10 cellular contexts compared by ENCODE assay signal in genomic region chr22:39940757-39941305, GRCh38. TPM values are rescaled to one million over a fixed set of nuclear protein-coding genes. Genes with fewer than 3 reads are reported as not detected.
DNase-seq lines count a peak whose midpoint lies in the region; TF ChIP-seq lines count a peak whose summit lies in the region.
"Had no signal": no experiment of that assay in that cellular context is flagged by ENCODE, and none has a peak within 500 bp of the region (broad histone marks: within the 10 kb centered on the region; RNA-seq: fewer than 3 reads in every experiment).

No MANE protein-coding gene starts in this region.

- H3K36me3 Mint-ChIP-seq in chondrocyte (ENCODE audit: low read depth), result no peaks in the 10 kb centered on the region

- POLR2A ChIA-PET in A673 (lab: Charles Lee; ENCODE audit: low non-redundant PET), result no interaction called here
- POLR2A ChIA-PET in HEK293 (lab: Yijun Ruan, JAX), result no interaction called here

- H3K4me3 Mint-ChIP-seq in chondrocyte (ENCODE audit: unreplicated experiment), result no peak overlapping the region

- DNase-seq in A673 (ENCODE audit: low spot score), result peak; percentile 6
- DNase-seq in chondrocyte (ENCODE audit: low spot score), result no peak
- no peak for DNase-seq in kidney tubule cell (ENCODE audit: low spot score)
- no peak for DNase-seq in kidney glomerular epithelial cell (lab: John Stamatoyannopoulos, UW)
- no peak for DNase-seq in posterior cingulate gyrus
- DNase-seq: kidney, MG63 had no signal

- H3K27me3 Mint-ChIP-seq in chondrocyte (ENCODE audit: low read depth), result peaks cover 13% of the 10 kb centered on the region

- peaks cover 21% of the 10 kb centered on the region for H3K27me3 ChIP-seq in A673 (replicated peaks; ENCODE audit: insufficient read depth, low read depth, low read length, poor library complexity)
- H3K27me3 ChIP-seq: BLaER1 treated with 17β-estradiol and CSF1 and Interleukin-3, amounts not matched to agents 10 nM and 100 nM had no signal

- CTCF ChIA-PET in A673 (lab: Charles Lee), result no interaction called here
- CTCF ChIA-PET in HEK293 (lab: Yijun Ruan, JAX), result interaction anchor here (3.0 kb wide), 1 partner anchor 8 kb away, joined by 20 read pairs; no protein-coding TSS in a partner anchor

- no peaks in the 10 kb centered on the region for H3K4me1 ChIP-seq in A673 (ENCODE audit: insufficient read depth, low read length, poor library complexity, severe bottlenecking)
- 0 out of 2 replicates have a peak, but pooled peaks cover 3% of the 10 kb centered on the region for H3K4me1 ChIP-seq in HEK293 (ENCODE audit: control insufficient read depth, insufficient read depth, low read length)

- H3K27ac Mint-ChIP-seq in chondrocyte (ENCODE audit: unreplicated experiment), result no peak overlapping the region
- H3K27ac Mint-ChIP-seq: progenitor cell of endocrine pancreas had no signal

- H3K27ac ChIP-seq in A673 (ENCODE audit: low read depth, low read length, poor library complexity, severe bottlenecking) (no peak overlapping the region), HEK293 (ENCODE audit: extremely low read depth, low read depth, low read length) (no peak overlapping the region)
- H3K27ac ChIP-seq: BLaER1 treated with 17β-estradiol and CSF1 and Interleukin-3, amounts not matched to agents 10 nM and 100 nM had no signal

- intact Hi-C loops in A673 (cut with micrococcal nuclease; ENCODE audit: unreplicated experiment) (no loop called here), posterior cingulate gyrus (cut with DNase I) (no loop called here)

- no peak for TF ChIP-seq CTCF in A673 (conservative IDR thresholded peaks at IDR 0.05; ENCODE audit: low read depth, low read length)
- TF ChIP-seq CTCF in HEK293 (tag by site-specific recombination; IDR thresholded peaks at IDR 0.05), result peak; percentile 33; the same call in 1 of the 2 replicates
- peak; percentile 44 for TF ChIP-seq CTCF in chondrocyte (IDR thresholded peaks at IDR 0.05)

- no peak overlapping the region for H3K4me3 ChIP-seq in A673 (ENCODE audit: low read depth, low read length, poor library complexity, severe bottlenecking)
- H3K4me3 ChIP-seq in HEK293 (ENCODE audit: low read depth, low read length), result no peak overlapping the region
- H3K4me3 ChIP-seq: BLaER1 treated with 17β-estradiol and CSF1 and Interleukin-3, amounts not matched to agents 10 nM and 100 nM; MG63 had no signal

- no peaks in the 10 kb centered on the region for H3K9me3 Mint-ChIP-seq in chondrocyte (ENCODE audit: low read depth)

- BruUV-seq in A673 (replicated peaks; lab: Mats Ljungman, UMichigan), result no TSS peak

- H3K9me3 ChIP-seq in A673 (ENCODE audit: low read depth, low read length, poor library complexity, severe bottlenecking) (no peaks in the 10 kb centered on the region), HEK293 (ENCODE audit: control insufficient read depth, insufficient read depth, low read depth, low read length) (no peaks in the 10 kb centered on the region)
- H3K9me3 ChIP-seq: BLaER1 treated with 17β-estradiol and CSF1 and Interleukin-3, amounts not matched to agents 10 nM and 100 nM; MG63 had no signal

- H3K36me3 ChIP-seq in A673 (ENCODE audit: insufficient read depth, low read length, poor library complexity, severe bottlenecking), result no peaks in the 10 kb centered on the region
- no peaks in the 10 kb centered on the region for H3K36me3 ChIP-seq in HEK293 (ENCODE audit: control insufficient read depth in 2 of 2, insufficient read depth in 1 of 2, low read length in 2 of 2)
- H3K36me3 ChIP-seq: BLaER1 treated with 17β-estradiol and CSF1 and Interleukin-3, amounts not matched to agents 10 nM and 100 nM; MG63 had no signal

- no peaks in the 10 kb centered on the region for H3K4me1 Mint-ChIP-seq in chondrocyte (ENCODE audit: low read depth)

TF ChIP-seq in HEK293, 187 proteins besides CTCF, POLR2A, EP300 and RAD21:
- TF ChIP-seq, protein P1, sequence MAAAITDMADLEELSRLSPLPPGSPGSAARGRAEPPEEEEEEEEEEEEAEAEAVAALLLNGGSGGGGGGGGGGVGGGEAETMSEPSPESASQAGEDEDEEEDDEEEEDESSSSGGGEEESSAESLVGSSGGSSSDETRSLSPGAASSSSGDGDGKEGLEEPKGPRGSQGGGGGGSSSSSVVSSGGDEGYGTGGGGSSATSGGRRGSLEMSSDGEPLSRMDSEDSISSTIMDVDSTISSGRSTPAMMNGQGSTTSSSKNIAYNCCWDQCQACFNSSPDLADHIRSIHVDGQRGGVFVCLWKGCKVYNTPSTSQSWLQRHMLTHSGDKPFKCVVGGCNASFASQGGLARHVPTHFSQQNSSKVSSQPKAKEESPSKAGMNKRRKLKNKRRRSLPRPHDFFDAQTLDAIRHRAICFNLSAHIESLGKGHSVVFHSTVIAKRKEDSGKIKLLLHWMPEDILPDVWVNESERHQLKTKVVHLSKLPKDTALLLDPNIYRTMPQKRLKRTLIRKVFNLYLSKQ (tag by site-specific recombination; IDR thresholded peaks at IDR 0.05; ENCODE audit: borderline replicate concordance), result no peak
- TF ChIP-seq ZNF596 (tag by site-specific recombination; IDR thresholded peaks at IDR 0.05) (no peak), HOXD13 (CRISPR knock-in tag; IDR thresholded peaks at IDR 0.05; ENCODE audit: borderline replicate concordance) (no peak), ZNF433 (tag by site-specific recombination; IDR thresholded peaks at IDR 0.05; ENCODE audit: low read depth) (no peak), ZNF121 (tag by site-specific recombination; IDR thresholded peaks at IDR 0.05) (no peak), ZNF354C (tag by site-specific recombination; IDR thresholded peaks at IDR 0.05; ENCODE audit: borderline replicate concordance, low read depth) (no peak), RBAK (tag by site-specific recombination; IDR thresholded peaks at IDR 0.05) (no peak), ZBTB21 (tag by site-specific recombination; IDR thresholded peaks at IDR 0.05) (no peak), GFI1B (tag by site-specific recombination; IDR thresholded peaks at IDR 0.05) (no peak), ZNF555 (tag by site-specific recombination; conservative IDR thresholded peaks at IDR 0.05) (no peak), ZNF544 (tag by site-specific recombination; IDR thresholded peaks at IDR 0.05) (no peak), ZBTB44 (tag by site-specific recombination; IDR thresholded peaks at IDR 0.05) (no peak), YY2 (tag by site-specific recombination; IDR thresholded peaks at IDR 0.05) (no peak), TRIM28 (IDR thresholded peaks at IDR 0.05; ENCODE audit: borderline replicate concordance, low read length) (no peak)
- TF ChIP-seq, protein P2, sequence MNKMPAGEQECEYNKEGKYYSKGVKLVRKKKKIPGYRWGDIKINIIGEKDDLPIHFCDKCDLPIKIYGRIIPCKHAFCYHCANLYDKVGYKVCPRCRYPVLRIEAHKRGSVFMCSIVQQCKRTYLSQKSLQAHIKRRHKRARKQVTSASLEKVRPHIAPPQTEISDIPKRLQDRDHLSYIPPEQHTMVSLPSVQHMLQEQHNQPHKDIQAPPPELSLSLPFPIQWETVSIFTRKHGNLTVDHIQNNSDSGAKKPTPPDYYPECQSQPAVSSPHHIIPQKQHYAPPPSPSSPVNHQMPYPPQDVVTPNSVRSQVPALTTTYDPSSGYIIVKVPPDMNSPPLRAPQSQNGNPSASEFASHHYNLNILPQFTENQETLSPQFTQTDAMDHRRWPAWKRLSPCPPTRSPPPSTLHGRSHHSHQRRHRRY (tag by site-specific recombination; IDR thresholded peaks at IDR 0.05), result no peak
TF ChIP-seq in HEK293: peak in this region for 0.

RNA-seq across cellular contexts. Expression of gene TMA7B, which starts 19.4 kb away (rescaled TPM):
- not detected in 2 replicates for total RNA-seq in A673 (2021)
- total RNA-seq in chondrocyte, result not detected in 3 replicates
- total RNA-seq: progenitor cell of endocrine pancreas had no signal

RNA-seq across cellular contexts. Expression of gene GRAP2, which starts 39.9 kb away (rescaled TPM):
- total RNA-seq in A673 (2021) (not detected in 2 replicates), chondrocyte (0.24 TPM in 1 of 3 replicates, not detected in the others)

RNA-seq across cellular contexts. Expression of gene ENTHD1, which starts 47.3 kb away (rescaled TPM):
- total RNA-seq in A673 (2021) (not detected in 2 replicates), chondrocyte (not detected in 3 replicates)
- total RNA-seq: kidney, progenitor cell of endocrine pancreas had no signal

RNA-seq across cellular contexts. Expression of gene FAM83F, which starts 53.9 kb away (rescaled TPM):
- total RNA-seq in A673 (2021) (not detected in 2 replicates), chondrocyte (0.22 TPM in 1 of 3 replicates, not detected in the others)
